ENCODE assay signal across 1 cellular context in genomic region chr22:19959587-19960490, GRCh38.
TF ChIP-seq lines count a peak whose summit lies in the region.

No MANE protein-coding gene starts in this region.

TF ChIP-seq in HepG2, 621 proteins besides CTCF, POLR2A, EP300 and RAD21 (continued from another document and continues in another):
- no peak for TF ChIP-seq CSRNP2 (CRISPR knock-in tag; conservative IDR thresholded peaks at IDR 0.05; ENCODE audit: low read depth)
- TF ChIP-seq RERE (CRISPR knock-in tag; IDR thresholded peaks at IDR 0.05; ENCODE audit: low read depth) = no peak
- no peak for TF ChIP-seq ZNF589 (CRISPR knock-in tag; conservative IDR thresholded peaks at IDR 0.05)
- TF ChIP-seq, protein P1, sequence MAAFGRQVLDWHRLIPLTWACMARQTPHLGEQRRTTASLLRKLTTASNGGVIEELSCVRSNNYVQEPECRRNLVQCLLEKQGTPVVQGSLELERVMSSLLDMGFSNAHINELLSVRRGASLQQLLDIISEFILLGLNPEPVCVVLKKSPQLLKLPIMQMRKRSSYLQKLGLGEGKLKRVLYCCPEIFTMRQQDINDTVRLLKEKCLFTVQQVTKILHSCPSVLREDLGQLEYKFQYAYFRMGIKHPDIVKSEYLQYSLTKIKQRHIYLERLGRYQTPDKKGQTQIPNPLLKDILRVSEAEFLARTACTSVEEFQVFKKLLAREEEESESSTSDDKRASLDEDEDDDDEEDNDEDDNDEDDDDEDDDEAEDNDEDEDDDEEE (CRISPR knock-in tag; IDR thresholded peaks at IDR 0.05) = no peak
- no peak for TF ChIP-seq ZNF234 (CRISPR knock-in tag; conservative IDR thresholded peaks at IDR 0.05)
- TF ChIP-seq, protein P2, sequence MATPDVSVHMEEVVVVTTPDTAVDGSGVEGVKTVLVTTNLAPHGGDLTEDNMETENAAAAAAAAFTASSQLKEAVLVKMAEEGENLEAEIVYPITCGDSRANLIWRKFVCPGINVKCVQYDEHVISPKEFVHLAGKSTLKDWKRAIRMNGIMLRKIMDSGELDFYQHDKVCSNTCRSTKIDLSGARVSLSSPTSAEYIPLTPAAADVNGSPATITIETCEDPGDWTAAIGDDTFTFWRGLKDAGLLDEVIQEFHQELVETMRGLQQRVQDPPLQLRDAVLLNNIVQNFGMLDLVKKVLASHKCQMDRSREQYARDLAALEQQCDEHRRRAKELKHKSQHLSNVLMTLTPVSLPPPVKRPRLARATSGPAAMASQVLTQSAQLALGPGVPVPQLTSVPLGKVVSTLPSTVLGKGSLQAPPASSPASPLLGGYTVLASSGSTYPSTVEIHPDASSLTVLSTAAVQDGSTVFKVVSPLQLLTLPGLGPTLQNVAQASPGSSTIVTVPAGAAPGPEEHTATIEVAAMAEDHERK (CRISPR knock-in tag; IDR thresholded peaks at IDR 0.05; ENCODE audit: low read depth) = no peak
- TF ChIP-seq ZNF619 (CRISPR knock-in tag; IDR thresholded peaks at IDR 0.05) = no peak
- no peak for TF ChIP-seq ZBTB1 (CRISPR knock-in tag; IDR thresholded peaks at IDR 0.05; ENCODE audit: borderline replicate concordance)
- TF ChIP-seq SMARCC2 (IDR thresholded peaks at IDR 0.05) = no peak
- no peak for TF ChIP-seq CEBPZ (IDR thresholded peaks at IDR 0.05; ENCODE audit: low read length)
- no peak for TF ChIP-seq ZNF382 (CRISPR knock-in tag; IDR thresholded peaks at IDR 0.05; ENCODE audit: borderline replicate concordance)
- no peak for TF ChIP-seq GRHL1 (CRISPR knock-in tag; conservative IDR thresholded peaks at IDR 0.05)
- TF ChIP-seq CHCHD3 (CRISPR knock-in tag; IDR thresholded peaks at IDR 0.05) = no peak
- TF ChIP-seq, protein P3, sequence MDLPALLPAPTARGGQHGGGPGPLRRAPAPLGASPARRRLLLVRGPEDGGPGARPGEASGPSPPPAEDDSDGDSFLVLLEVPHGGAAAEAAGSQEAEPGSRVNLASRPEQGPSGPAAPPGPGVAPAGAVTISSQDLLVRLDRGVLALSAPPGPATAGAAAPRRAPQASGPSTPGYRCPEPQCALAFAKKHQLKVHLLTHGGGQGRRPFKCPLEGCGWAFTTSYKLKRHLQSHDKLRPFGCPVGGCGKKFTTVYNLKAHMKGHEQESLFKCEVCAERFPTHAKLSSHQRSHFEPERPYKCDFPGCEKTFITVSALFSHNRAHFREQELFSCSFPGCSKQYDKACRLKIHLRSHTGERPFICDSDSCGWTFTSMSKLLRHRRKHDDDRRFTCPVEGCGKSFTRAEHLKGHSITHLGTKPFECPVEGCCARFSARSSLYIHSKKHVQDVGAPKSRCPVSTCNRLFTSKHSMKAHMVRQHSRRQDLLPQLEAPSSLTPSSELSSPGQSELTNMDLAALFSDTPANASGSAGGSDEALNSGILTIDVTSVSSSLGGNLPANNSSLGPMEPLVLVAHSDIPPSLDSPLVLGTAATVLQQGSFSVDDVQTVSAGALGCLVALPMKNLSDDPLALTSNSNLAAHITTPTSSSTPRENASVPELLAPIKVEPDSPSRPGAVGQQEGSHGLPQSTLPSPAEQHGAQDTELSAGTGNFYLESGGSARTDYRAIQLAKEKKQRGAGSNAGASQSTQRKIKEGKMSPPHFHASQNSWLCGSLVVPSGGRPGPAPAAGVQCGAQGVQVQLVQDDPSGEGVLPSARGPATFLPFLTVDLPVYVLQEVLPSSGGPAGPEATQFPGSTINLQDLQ (CRISPR knock-in tag; IDR thresholded peaks at IDR 0.05) = 0 out of 2 replicates have a peak, but pooled peaks have one; percentile 71
- TF ChIP-seq, protein P4, sequence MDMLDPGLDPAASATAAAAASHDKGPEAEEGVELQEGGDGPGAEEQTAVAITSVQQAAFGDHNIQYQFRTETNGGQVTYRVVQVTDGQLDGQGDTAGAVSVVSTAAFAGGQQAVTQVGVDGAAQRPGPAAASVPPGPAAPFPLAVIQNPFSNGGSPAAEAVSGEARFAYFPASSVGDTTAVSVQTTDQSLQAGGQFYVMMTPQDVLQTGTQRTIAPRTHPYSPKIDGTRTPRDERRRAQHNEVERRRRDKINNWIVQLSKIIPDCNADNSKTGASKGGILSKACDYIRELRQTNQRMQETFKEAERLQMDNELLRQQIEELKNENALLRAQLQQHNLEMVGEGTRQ (IDR thresholded peaks at IDR 0.05; ENCODE audit: low read depth, low read length) = no peak
- TF ChIP-seq, protein P4 (CRISPR knock-in tag; IDR thresholded peaks at IDR 0.05; ENCODE audit: borderline replicate concordance) = no peak
- TF ChIP-seq HOXA5 (CRISPR knock-in tag; IDR thresholded peaks at IDR 0.05) = no peak
- TF ChIP-seq ZC3H13 (CRISPR knock-in tag; IDR thresholded peaks at IDR 0.05) = peak; percentile 7; the same call in 1 of the 2 replicates
- no peak for TF ChIP-seq ARHGAP35 (CRISPR knock-in tag; IDR thresholded peaks at IDR 0.05; ENCODE audit: borderline replicate concordance)
- 0 out of 2 replicates have a peak, but pooled peaks have one; percentile 9 for TF ChIP-seq KDM1A (CRISPR knock-in tag; IDR thresholded peaks at IDR 0.05)
- 0 out of 2 replicates have a peak, but pooled peaks have one; percentile 87 for TF ChIP-seq AHR (CRISPR knock-in tag; IDR thresholded peaks at IDR 0.05)
- TF ChIP-seq SNAI1 (CRISPR knock-in tag; IDR thresholded peaks at IDR 0.05; ENCODE audit: borderline replicate concordance) = 0 out of 2 replicates have a peak, but pooled peaks have one; percentile 65
- TF ChIP-seq, protein P5, sequence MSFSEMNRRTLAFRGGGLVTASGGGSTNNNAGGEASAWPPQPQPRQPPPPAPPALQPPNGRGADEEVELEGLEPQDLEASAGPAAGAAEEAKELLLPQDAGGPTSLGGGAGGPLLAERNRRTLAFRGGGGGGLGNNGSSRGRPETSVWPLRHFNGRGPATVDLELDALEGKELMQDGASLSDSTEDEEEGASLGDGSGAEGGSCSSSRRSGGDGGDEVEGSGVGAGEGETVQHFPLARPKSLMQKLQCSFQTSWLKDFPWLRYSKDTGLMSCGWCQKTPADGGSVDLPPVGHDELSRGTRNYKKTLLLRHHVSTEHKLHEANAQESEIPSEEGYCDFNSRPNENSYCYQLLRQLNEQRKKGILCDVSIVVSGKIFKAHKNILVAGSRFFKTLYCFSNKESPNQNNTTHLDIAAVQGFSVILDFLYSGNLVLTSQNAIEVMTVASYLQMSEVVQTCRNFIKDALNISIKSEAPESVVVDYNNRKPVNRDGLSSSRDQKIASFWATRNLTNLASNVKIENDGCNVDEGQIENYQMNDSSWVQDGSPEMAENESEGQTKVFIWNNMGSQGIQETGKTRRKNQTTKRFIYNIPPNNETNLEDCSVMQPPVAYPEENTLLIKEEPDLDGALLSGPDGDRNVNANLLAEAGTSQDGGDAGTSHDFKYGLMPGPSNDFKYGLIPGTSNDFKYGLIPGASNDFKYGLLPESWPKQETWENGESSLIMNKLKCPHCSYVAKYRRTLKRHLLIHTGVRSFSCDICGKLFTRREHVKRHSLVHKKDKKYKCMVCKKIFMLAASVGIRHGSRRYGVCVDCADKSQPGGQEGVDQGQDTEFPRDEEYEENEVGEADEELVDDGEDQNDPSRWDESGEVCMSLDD (CRISPR knock-in tag; IDR thresholded peaks at IDR 0.05; ENCODE audit: borderline replicate concordance) = no peak
- peak; percentile 36; the same call in 1 of the 2 replicates for TF ChIP-seq ZSCAN9 (CRISPR knock-in tag; IDR thresholded peaks at IDR 0.05; ENCODE audit: borderline replicate concordance)
- TF ChIP-seq MED1 (CRISPR knock-in tag; IDR thresholded peaks at IDR 0.05) = peak; percentile 69
- no peak for TF ChIP-seq NFE2L2 (IDR thresholded peaks at IDR 0.05; ENCODE audit: low read length)
- TF ChIP-seq ZNF496 (CRISPR knock-in tag; IDR thresholded peaks at IDR 0.05; ENCODE audit: insufficient replicate concordance) = no peak
- peak; percentile 38 for TF ChIP-seq ZNF781 (CRISPR knock-in tag; IDR thresholded peaks at IDR 0.05; ENCODE audit: borderline replicate concordance, not compliant biosample characterization)
- TF ChIP-seq ZNF546 (CRISPR knock-in tag; conservative IDR thresholded peaks at IDR 0.05) = 0 out of 2 replicates have a peak, but pooled peaks have one; percentile 36
- no peak for TF ChIP-seq ZNF563 (CRISPR knock-in tag; IDR thresholded peaks at IDR 0.05)
- TF ChIP-seq ZNF878 (CRISPR knock-in tag; IDR thresholded peaks at IDR 0.05) = no peak
- no peak for TF ChIP-seq TSC22D2 (CRISPR knock-in tag; IDR thresholded peaks at IDR 0.05; ENCODE audit: borderline replicate concordance)
- no peak for TF ChIP-seq MBNL3 (CRISPR knock-in tag; conservative IDR thresholded peaks at IDR 0.05)
- TF ChIP-seq STAT5B (CRISPR knock-in tag; IDR thresholded peaks at IDR 0.05) = no peak
- peak; percentile 66 for TF ChIP-seq ZMYM2 (CRISPR knock-in tag; IDR thresholded peaks at IDR 0.05)
- TF ChIP-seq HHEX (CRISPR knock-in tag; IDR thresholded peaks at IDR 0.05) = no peak
- TF ChIP-seq ZNF160 (CRISPR knock-in tag; IDR thresholded peaks at IDR 0.05) = peak; percentile 64; the same call in 1 of the 2 replicates
